30 cellular contexts compared by ENCODE assay signal in genomic region chr19:30426864-30427263, GRCh38. TPM values are rescaled to one million over a fixed set of nuclear protein-coding genes. Genes with fewer than 3 reads are reported as not detected.
"Had no signal": no experiment of that assay in that cellular context is flagged by ENCODE, and none has a peak within 500 bp of the region (broad histone marks: within the 10 kb centered on the region; RNA-seq: fewer than 3 reads in every experiment).

No MANE protein-coding gene starts in this region.

- H3K9me3 ChIP-seq: ovary, psoas muscle, spleen, stomach, thoracic aorta, thyroid gland, tibial nerve, upper lobe of left lung, vagina had no signal

- H3K27ac ChIP-seq: neural progenitor cell, ovary, parathyroid adenoma, psoas muscle, skin epidermis, spleen, stomach, thoracic aorta, tibial nerve, upper lobe of left lung, vagina had no signal

- H3K27me3 ChIP-seq: neural progenitor cell, ovary, thyroid gland, tibial nerve, upper lobe of left lung, vagina had no signal

- H3K4me2 ChIP-seq: neural progenitor cell, smooth muscle cell had no signal

- H3K4me1 ChIP-seq: neural progenitor cell, parathyroid adenoma, psoas muscle, spleen, stomach, tibial nerve, upper lobe of left lung, vagina had no signal

- DNase-seq: naive thymus-derived CD8-positive, alpha-beta T cell; nephron progenitor cell; occipital lobe; ovary; posterior cingulate gyrus; psoas muscle; right cardiac atrium; spleen; stimulated activated CD4-positive, alpha-beta T cell treated with anti-CD3 and anti-CD28 coated beads, Interleukin-12 subunit alpha, Interleukin-12 subunit beta, amount 100 ng/mL, for 4 hours; stimulated activated CD4-positive, alpha-beta T cell treated with anti-CD3 and anti-CD28 coated beads, Interleukin-1b, Interleukin-23, amount 100 ng/mL, for 48 hours; stimulated activated CD4-positive, alpha-beta T cell treated with anti-CD3 and anti-CD28 coated beads, Interleukin-2, amount 100 ng/mL, for 48 hours; stimulated activated CD4-positive, alpha-beta T cell treated with anti-CD3 and anti-CD28 coated beads, Interleukin-4, amount 100 ng/mL, for 24 hours; stimulated activated naive B cell treated with anti-CD40 and anti-IgM and Interleukin-4, amounts not matched to agents 10 μg/mL and 1 μg/mL and 100 μg/mL, for 72 hours; stimulated activated naive CD4-positive, alpha-beta T cell treated with Interleukin-2 at 50 U/mL for 16 hours; stomach; thyroid gland; trophoblast cell; upper lobe of left lung had no signal

- H3K36me3 ChIP-seq: neural progenitor cell, ovary, spleen, stomach, thoracic aorta, thyroid gland, tibial nerve, upper lobe of left lung, vagina had no signal

- H2AFZ ChIP-seq: neural progenitor cell, parathyroid adenoma had no signal

- H3K9ac ChIP-seq: neural progenitor cell, parathyroid adenoma had no signal

- FAIRE-seq: urothelium cell line had no signal

- ATAC-seq: naive thymus-derived CD8-positive, alpha-beta T cell; natural killer cell treated with Interleukin-12 subunit alpha and Interleukin-12 subunit beta and Interleukin-15 and Interleukin-18, amount 100 ng/mL, for 72 hours; psoas muscle; right cardiac atrium; sciatic nerve; stimulated activated effector memory CD8-positive, alpha-beta T cell treated with anti-CD3 and anti-CD28 coated beads, Interleukin-12 subunit alpha, Interleukin-12 subunit beta, amount 100 ng/mL, for 72 hours; stimulated activated naive B cell treated with anti-CD40 and anti-IgM and Interleukin-4, amounts not matched to agents 10 μg/mL and 1 μg/mL and 100 μg/mL, for 72 hours had no signal

- H3K79me2 ChIP-seq: parathyroid adenoma had no signal

- H3K4me3 ChIP-seq: neural progenitor cell, ovary, psoas muscle, skin epidermis, smooth muscle cell, spleen, stomach, thoracic aorta, thyroid gland, tibial nerve, upper lobe of left lung, vagina had no signal

RNA-seq across cellular contexts. Expression of gene ZNF536, which starts 54.7 kb away (rescaled TPM):
- total RNA-seq: naive thymus-derived CD8-positive, alpha-beta T cell; natural killer cell treated with Interleukin-12 subunit alpha and Interleukin-12 subunit beta and Interleukin-15 and Interleukin-18, amount 100 ng/mL, for 72 hours; osteoblast; smooth muscle cell had no signal
- polyA plus RNA-seq: naive thymus-derived CD8-positive, alpha-beta T cell; smooth muscle cell had no signal
